Comparison of ENCODE assay signal across 31 cellular contexts in the genomic region with DNA sequence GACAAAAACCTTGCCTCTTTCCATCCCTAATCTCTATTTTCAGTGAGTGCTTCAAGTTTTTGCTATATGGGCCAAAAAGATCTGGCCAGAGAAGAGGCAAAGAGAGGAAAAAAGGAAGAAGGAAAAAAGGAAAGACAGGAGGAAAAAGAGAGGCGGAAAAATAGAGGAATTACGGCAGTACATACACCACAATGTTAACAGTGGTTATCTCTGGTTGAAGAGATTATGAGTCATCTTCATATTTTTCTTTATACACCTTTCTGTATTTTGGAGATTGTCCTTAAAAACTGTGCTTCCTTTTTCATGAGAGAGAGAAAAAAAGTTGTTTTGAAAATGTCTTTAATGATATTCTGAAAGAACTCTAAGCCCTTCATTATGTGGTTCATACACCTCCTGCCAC.
"Had no signal": no experiment of that assay in that cellular context is flagged by ENCODE, and none has a peak within 500 bp of the region (broad histone marks: within the 10 kb centered on the region; RNA-seq: fewer than 3 reads in every experiment).

No MANE protein-coding gene starts in this region.

- H3K9me3 ChIP-seq: colonic mucosa, Peyer's patch had no signal

- H3K36me3 Mint-ChIP-seq: activated naive CD8-positive, alpha-beta T cell treated with anti-CD3 and anti-CD28 coated beads, Interleukin-2, amount 10 ng/mL, durations not matched to agents 7 days and 5 days had no signal

- H3K27me3 Mint-ChIP-seq: activated B cell treated with CpG ODN at 0.5 μM for 24 hours; activated CD4-positive, alpha-beta memory T cell treated with anti-CD3 and anti-CD28 coated beads for 36 hours; activated naive CD4-positive, alpha-beta T cell treated with anti-CD3 and anti-CD28 coated beads, Interleukin-2, amount 50 U/mL, for 24 hours; activated naive CD8-positive, alpha-beta T cell treated with anti-CD3 and anti-CD28 coated beads, Interleukin-2, amount 10 ng/mL, durations not matched to agents 7 days and 5 days; activated T-helper 17 cell treated with anti-CD3 and anti-CD28 coated beads, Interleukin-2, amount 50 U/mL, for 72 hours had no signal

- H3K36me3 ChIP-seq: adrenal gland, brain microvascular endothelial cell, colonic mucosa, Peyer's patch had no signal

- H3K4me1 Mint-ChIP-seq: activated B cell treated with CpG ODN at 0.5 μM for 24 hours; activated naive CD4-positive, alpha-beta T cell treated with anti-CD3 and anti-CD28 coated beads, Interleukin-2, amount 50 U/mL, for 24 hours; activated naive CD8-positive, alpha-beta T cell treated with anti-CD3 and anti-CD28 coated beads, Interleukin-2, amount 10 ng/mL, durations not matched to agents 7 days and 5 days had no signal

- H3K4me1 ChIP-seq: colonic mucosa, Peyer's patch had no signal

- H3K4me3 ChIP-seq: adrenal gland, colonic mucosa, Peyer's patch had no signal

- DNase-seq: activated B cell treated with CpG ODN at 0.5 μM for 24 hours; activated CD4-positive, alpha-beta memory T cell treated with anti-CD3 and anti-CD28 coated beads for 36 hours; activated CD4-positive, alpha-beta T cell treated with anti-CD3 and anti-CD28 coated beads for 4 hours; activated CD4-positive, alpha-beta T cell treated with anti-CD3 and anti-CD28 coated beads, Interleukin-2, amount 50 U/mL, for 1 hour; activated CD4-positive, CD25-positive, alpha-beta regulatory T cell treated with anti-CD3 and anti-CD28 coated beads, Interleukin-2, amount 50 U/mL, for 72 hours; activated CD8-positive, alpha-beta memory T cell treated with anti-CD3 and anti-CD28 coated beads, Interleukin-2, amount 50 U/mL, for 4 hours; activated effector memory CD4-positive, alpha-beta T cell treated with anti-CD3 and anti-CD28 coated beads, Interleukin-2, amount 50 U/mL, for 16 hours; activated naive CD4-positive, alpha-beta T cell treated with Interleukin-2 at 50 U/mL for 16 hours; activated naive CD8-positive, alpha-beta T cell treated with anti-CD3 and anti-CD28 coated beads, Interleukin-2, amount 10 ng/mL, durations not matched to agents 7 days and 5 days; activated T-cell treated with anti-CD3 and anti-CD28 coated beads, Interleukin-2, amount 50 U/mL, for 72 hours; adrenal gland; anterior cingulate cortex; brain microvascular endothelial cell; central memory CD4-positive, alpha-beta T cell; colonic mucosa; NCI-H1105 treated with DMSO at 0.1 percent for 48 hours; NCI-H1436 treated with DMSO at 0.1 percent for 48 hours; NCI-H1694 treated with DMSO at 0.1 percent for 48 hours; NCI-H2029; NCI-H345; NCI-H524 treated with DMSO at 0.1 percent for 48 hours; Peyer's patch; RPMI8226; SIG-M5; SW 1271; T-helper 1 cell; T-helper 2 cell; T-helper 9 cell had no signal

- ATAC-seq: activated T-cell treated with anti-CD3 and anti-CD28 coated beads, Interleukin-2, amount 50 U/mL, for 72 hours; activated T-helper 17 cell treated with anti-CD3 and anti-CD28 coated beads, Interleukin-2, amount 50 U/mL, for 72 hours had no signal

- H3K27ac Mint-ChIP-seq: activated B cell treated with CpG ODN at 0.5 μM for 24 hours; activated CD4-positive, alpha-beta memory T cell treated with anti-CD3 and anti-CD28 coated beads for 36 hours; activated naive CD4-positive, alpha-beta T cell treated with anti-CD3 and anti-CD28 coated beads, Interleukin-2, amount 50 U/mL, for 24 hours; activated naive CD8-positive, alpha-beta T cell treated with anti-CD3 and anti-CD28 coated beads, Interleukin-2, amount 10 ng/mL, durations not matched to agents 7 days and 5 days; activated T-cell treated with anti-CD3 and anti-CD28 coated beads, Interleukin-2, amount 50 U/mL, for 72 hours; activated T-helper 17 cell treated with anti-CD3 and anti-CD28 coated beads, Interleukin-2, amount 50 U/mL, for 72 hours had no signal

- H3K27me3 ChIP-seq: adrenal gland, brain microvascular endothelial cell, colonic mucosa, Peyer's patch had no signal

- H3K27ac ChIP-seq: adrenal gland, brain microvascular endothelial cell, colonic mucosa, Peyer's patch, VCaP had no signal

- H3K4me3 Mint-ChIP-seq: activated B cell treated with CpG ODN at 0.5 μM for 24 hours; activated CD4-positive, alpha-beta memory T cell treated with anti-CD3 and anti-CD28 coated beads for 36 hours; activated naive CD4-positive, alpha-beta T cell treated with anti-CD3 and anti-CD28 coated beads, Interleukin-2, amount 50 U/mL, for 24 hours; activated naive CD8-positive, alpha-beta T cell treated with anti-CD3 and anti-CD28 coated beads, Interleukin-2, amount 10 ng/mL, durations not matched to agents 7 days and 5 days; activated T-cell treated with anti-CD3 and anti-CD28 coated beads, Interleukin-2, amount 50 U/mL, for 72 hours; activated T-helper 17 cell treated with anti-CD3 and anti-CD28 coated beads, Interleukin-2, amount 50 U/mL, for 72 hours had no signal
